8 cellular contexts compared by ENCODE assay signal in genomic region chr10:93566435-93567276, GRCh38. TPM values are rescaled to one million over a fixed set of nuclear protein-coding genes. Genes with fewer than 3 reads are reported as not detected.
DNase-seq lines count a peak whose midpoint lies in the region; TF ChIP-seq lines count a peak whose summit lies in the region.
"Had no signal": no experiment of that assay in that cellular context is flagged by ENCODE, and none has a peak within 500 bp of the region (broad histone marks: within the 10 kb centered on the region; RNA-seq: fewer than 3 reads in every experiment).

TSS of gene FFAR4 (plus strand) at chr10:93566665. CDS start at chr10:93566721, 56 bp downstream.

- peaks cover 65% of the 10 kb centered on the region for H3K27me3 Mint-ChIP-seq in activated CD4-positive, alpha-beta memory T cell treated with anti-CD3 and anti-CD28 coated beads, Interleukin-2, amount 10 ng/mL, durations not matched to agents 7 days and 5 days

- intact Hi-C loops in ascending aorta (cut with DNase I), result no loop called here

- no peaks in the 10 kb centered on the region for H3K9me3 ChIP-seq in ascending aorta
- H3K9me3 ChIP-seq in smooth muscle cell (replicated peaks; ENCODE audit: low read depth), result no peaks in the 10 kb centered on the region
- H3K9me3 ChIP-seq: neutrophil had no signal

- peaks cover 1% of the 10 kb centered on the region for H3K4me1 Mint-ChIP-seq in activated CD4-positive, alpha-beta memory T cell treated with anti-CD3 and anti-CD28 coated beads, Interleukin-2, amount 10 ng/mL, durations not matched to agents 7 days and 5 days

- no peaks in the 10 kb centered on the region for H3K9me3 Mint-ChIP-seq in activated CD4-positive, alpha-beta memory T cell treated with anti-CD3 and anti-CD28 coated beads, Interleukin-2, amount 10 ng/mL, durations not matched to agents 7 days and 5 days

- peak within 1 kb of the TSS; percentile 40 to 63 for H3K4me3 ChIP-seq in ascending aorta
- H3K4me3 ChIP-seq in smooth muscle cell, result peak within 1 kb of the TSS; percentile 38

- TF ChIP-seq EP300 in Ishikawa (IDR thresholded peaks at IDR 0.05; ENCODE audit: borderline replicate concordance), result no peak

- peaks cover 0 to 3% of the 10 kb centered on the region in 2 donors for H3K4me1 ChIP-seq in ascending aorta
- peaks cover 4% of the 10 kb centered on the region for H3K4me1 ChIP-seq in smooth muscle cell (ENCODE audit: low read depth)

- no peaks in the 10 kb centered on the region for H3K79me2 ChIP-seq in smooth muscle cell (ENCODE audit: low read depth)

- H4K20me1 ChIP-seq in smooth muscle cell (ENCODE audit: low read depth), result no peaks in the 10 kb centered on the region

- no peak within 1 kb of the TSS for H3K4me3 Mint-ChIP-seq in activated CD4-positive, alpha-beta memory T cell treated with anti-CD3 and anti-CD28 coated beads, Interleukin-2, amount 10 ng/mL, durations not matched to agents 7 days and 5 days

- no peak within 1 kb of the TSS for H2AFZ ChIP-seq in smooth muscle cell (ENCODE audit: low read depth)

- peak in 1 of 2 donors; percentile 23 for DNase-seq in ascending aorta (ENCODE audit: low spot score in 2 of 2)
- peak; percentile 44 for DNase-seq in kidney tubule cell (ENCODE audit: low spot score)
- DNase-seq in smooth muscle cell (lab: John Stamatoyannopoulos, UW; ENCODE audit: unreplicated experiment), result no peak
- no peak for DNase-seq in activated CD4-positive, alpha-beta memory T cell treated with anti-CD3 and anti-CD28 coated beads, Interleukin-2, amount 10 ng/mL, durations not matched to agents 7 days and 5 days
- no peak for DNase-seq in G401 (ENCODE audit: low spot score)
- DNase-seq in GM10266 (ENCODE audit: extremely low spot score), result no peak

- TF ChIP-seq RAD21 in Ishikawa (IDR thresholded peaks at IDR 0.05; ENCODE audit: low read depth), result no peak

- 2% methylated on average over 81 of the region's 85 CpGs for WGBS in smooth muscle cell (ENCODE audit: low lambda C conversion rate)

- no peaks in the 10 kb centered on the region for H3K27me3 ChIP-seq in ascending aorta
- H3K27me3 ChIP-seq in smooth muscle cell (ENCODE audit: low read depth), result peaks cover 86% of the 10 kb centered on the region

- H3K27ac Mint-ChIP-seq in activated CD4-positive, alpha-beta memory T cell treated with anti-CD3 and anti-CD28 coated beads, Interleukin-2, amount 10 ng/mL, durations not matched to agents 7 days and 5 days, result no peak within 1 kb of the TSS

- no peaks in the 10 kb centered on the region for H3F3A ChIP-seq in smooth muscle cell (ENCODE audit: low read depth)

- H3K9ac ChIP-seq in smooth muscle cell (ENCODE audit: low read depth), result no peak within 1 kb of the TSS

- in situ Hi-C loops in G401 (cut with HindIII; ENCODE audit: low sequenced_read_pairs), result no loop called here

- CTCF ChIA-PET in activated CD4-positive, alpha-beta memory T cell treated with anti-CD3 and anti-CD28 coated beads, Interleukin-2, amount 10 ng/mL, durations not matched to agents 7 days and 5 days (lab: Charles Lee), result interaction anchor here (1.3 kb wide), 1 partner anchor 12 kb away, joined by 3 read pairs; no protein-coding TSS in a partner anchor

- H3K4me2 ChIP-seq in smooth muscle cell, result peak within 1 kb of the TSS; percentile 76

- H3K27ac ChIP-seq in ascending aorta, result no peak within 1 kb of the TSS
- H3K27ac ChIP-seq in smooth muscle cell (ENCODE audit: low read depth), result no peak within 1 kb of the TSS
- H3K27ac ChIP-seq: neutrophil had no signal

- H3K36me3 Mint-ChIP-seq in activated CD4-positive, alpha-beta memory T cell treated with anti-CD3 and anti-CD28 coated beads, Interleukin-2, amount 10 ng/mL, durations not matched to agents 7 days and 5 days (ENCODE audit: low read depth), result no peaks in the 10 kb centered on the region

- TF ChIP-seq CTCF in ascending aorta (IDR thresholded peaks at IDR 0.05) (no peak), smooth muscle cell (IDR thresholded peaks at IDR 0.05; ENCODE audit: borderline replicate concordance, insufficient read depth, poor library complexity, severe bottlenecking) (no peak), GM10266 (IDR thresholded peaks at IDR 0.05; ENCODE audit: control insufficient read depth, insufficient read depth, low read depth, missing control alignments) (no peak)

- POLR2A ChIA-PET in activated CD4-positive, alpha-beta memory T cell treated with anti-CD3 and anti-CD28 coated beads, Interleukin-2, amount 10 ng/mL, durations not matched to agents 7 days and 5 days (lab: Charles Lee), result no interaction called here

- H3K36me3 ChIP-seq in ascending aorta, result no peaks in the 10 kb centered on the region
- no peaks in the 10 kb centered on the region for H3K36me3 ChIP-seq in smooth muscle cell (ENCODE audit: low read depth)
- H3K36me3 ChIP-seq: neutrophil had no signal

TF ChIP-seq in Ishikawa, 13 proteins besides CTCF, POLR2A, EP300 and RAD21:
- TF ChIP-seq TAF1 (IDR thresholded peaks at IDR 0.05; ENCODE audit: low read depth) (peak; percentile 27; the same call in 1 of the 2 replicates), REST (IDR thresholded peaks at IDR 0.05; ENCODE audit: low read depth) (no peak), TEAD4 (IDR thresholded peaks at IDR 0.05) (no peak), CEBPB (IDR thresholded peaks at IDR 0.05) (peak; percentile 98), CREB1 (IDR thresholded peaks at IDR 0.05; ENCODE audit: low read depth) (no peak), TCF12 (IDR thresholded peaks at IDR 0.05; ENCODE audit: low read depth) (peak; percentile 58; the same call in 1 of the 2 replicates), USF1 (IDR thresholded peaks at IDR 0.05) (no peak), ZBTB7A (IDR thresholded peaks at IDR 0.05; ENCODE audit: low read depth) (peak; percentile 50; the same call in 1 of the 2 replicates), YY1 (IDR thresholded peaks at IDR 0.05; ENCODE audit: low read depth) (no peak), MAX (IDR thresholded peaks at IDR 0.05) (peak; percentile 80), EGR1 (IDR thresholded peaks at IDR 0.05) (no peak), NFIC (IDR thresholded peaks at IDR 0.05) (peak; percentile 48; the same call in 1 of the 2 replicates), FOXM1 (IDR thresholded peaks at IDR 0.05; ENCODE audit: borderline replicate concordance, low read depth) (no peak)

RNA-seq across cellular contexts. Expression of gene FFAR4, which starts in this region (rescaled TPM):
- total RNA-seq in ascending aorta, result not detected
- not detected in 2 replicates for total RNA-seq in smooth muscle cell
- not detected in 2 replicates for polyA plus RNA-seq in smooth muscle cell
- total RNA-seq in activated CD4-positive, alpha-beta memory T cell treated with anti-CD3 and anti-CD28 coated beads, Interleukin-2, amount 10 ng/mL, durations not matched to agents 7 days and 5 days, result not detected
- total RNA-seq in G401 (2014; rRNA removed; shearing (Covaris generic)), result not detected in 2 replicates
